21 cellular contexts compared by ENCODE assay signal in genomic region chr10:1120146-1120695, GRCh38.
DNase-seq lines count a peak whose midpoint lies in the region; ATAC-seq and TF ChIP-seq lines count a peak whose summit lies in the region.
"Had no signal": no experiment of that assay in that cellular context is flagged by ENCODE, and none has a peak within 500 bp of the region (broad histone marks: within the 10 kb centered on the region; RNA-seq: fewer than 3 reads in every experiment).

No MANE protein-coding gene starts in this region.

- ATAC-seq in activated CD8-positive, alpha-beta memory T cell treated with anti-CD3 and anti-CD28 coated beads, Interleukin-2, amount 10 ng/mL, durations not matched to agents 7 days and 5 days, result no peak
- ATAC-seq in naive thymus-derived CD8-positive, alpha-beta T cell, result no peak
- no peak for ATAC-seq in stimulated activated effector memory CD8-positive, alpha-beta T cell treated with anti-CD3 and anti-CD28 coated beads, Interleukin-12 subunit alpha, Interleukin-12 subunit beta, amount 100 ng/mL, for 72 hours
- ATAC-seq: K562 had no signal

- H3K36me3 ChIP-seq in colonic mucosa, result peaks cover 5% of the 10 kb centered on the region

- no peaks in the 10 kb centered on the region for H3K9me3 Mint-ChIP-seq in activated CD8-positive, alpha-beta memory T cell treated with anti-CD3 and anti-CD28 coated beads, Interleukin-2, amount 10 ng/mL, durations not matched to agents 7 days and 5 days (ENCODE audit: low read depth)
- peaks cover 0 to 8% (median 0%) of the 10 kb centered on the region in 9 donors for H3K9me3 Mint-ChIP-seq in naive thymus-derived CD8-positive, alpha-beta T cell
- no peaks in the 10 kb centered on the region for H3K9me3 Mint-ChIP-seq in stimulated activated effector memory CD8-positive, alpha-beta T cell treated with anti-CD3 and anti-CD28 coated beads, Interleukin-12 subunit alpha, Interleukin-12 subunit beta, amount 100 ng/mL, for 72 hours
- H3K9me3 Mint-ChIP-seq: immature natural killer cell, mesothelial cell of epicardium had no signal

- TF ChIP-seq CTCF in colonic mucosa (IDR thresholded peaks at IDR 0.05) (no peak), GM20000 (IDR thresholded peaks at IDR 0.05; ENCODE audit: extremely low read depth, missing control alignments) (no peak)

- peaks cover 22% of the 10 kb centered on the region for H3K4me1 Mint-ChIP-seq in activated CD8-positive, alpha-beta memory T cell treated with anti-CD3 and anti-CD28 coated beads, Interleukin-2, amount 10 ng/mL, durations not matched to agents 7 days and 5 days
- H3K4me1 Mint-ChIP-seq in naive thymus-derived CD8-positive, alpha-beta T cell, result peaks cover 37 to 69% (median 52%) of the 10 kb centered on the region in 4 donors
- peaks cover 37% of the 10 kb centered on the region for H3K4me1 Mint-ChIP-seq in stimulated activated effector memory CD8-positive, alpha-beta T cell treated with anti-CD3 and anti-CD28 coated beads, Interleukin-12 subunit alpha, Interleukin-12 subunit beta, amount 100 ng/mL, for 72 hours
- H3K4me1 Mint-ChIP-seq: mesothelial cell of epicardium had no signal

- no peak overlapping the region for H3K27ac Mint-ChIP-seq in activated CD8-positive, alpha-beta memory T cell treated with anti-CD3 and anti-CD28 coated beads, Interleukin-2, amount 10 ng/mL, durations not matched to agents 7 days and 5 days
- H3K27ac Mint-ChIP-seq in naive thymus-derived CD8-positive, alpha-beta T cell, result peak overlapping the region in 9 of 10 donors; percentile 26 to 87 (median 80)
- H3K27ac Mint-ChIP-seq in stimulated activated effector memory CD8-positive, alpha-beta T cell treated with anti-CD3 and anti-CD28 coated beads, Interleukin-12 subunit alpha, Interleukin-12 subunit beta, amount 100 ng/mL, for 72 hours, result peak overlapping the region; percentile 44
- H3K27ac Mint-ChIP-seq: B cell, mesothelial cell of epicardium had no signal

- no peak overlapping the region for H3K9ac ChIP-seq in colonic mucosa (ENCODE audit: low read depth in 2 of 2, low read length in 2 of 2)

- no peak overlapping the region for H3K4me3 ChIP-seq in colonic mucosa
- H3K4me3 ChIP-seq: adrenal gland, hepatocyte, K562 had no signal

- CTCF ChIA-PET in activated CD8-positive, alpha-beta memory T cell treated with anti-CD3 and anti-CD28 coated beads, Interleukin-2, amount 10 ng/mL, durations not matched to agents 7 days and 5 days (lab: Charles Lee), result interaction anchor here (1.7 kb wide), 1 partner anchor 10 kb away, joined by 4 read pairs; no protein-coding TSS in a partner anchor

- DNase-seq in activated CD8-positive, alpha-beta memory T cell treated with anti-CD3 and anti-CD28 coated beads, Interleukin-2, amount 50 U/mL, for 48 hours, result peak; percentile 26
- no peak for DNase-seq in activated CD8-positive, alpha-beta memory T cell treated with anti-CD3 and anti-CD28 coated beads, Interleukin-2, amount 10 ng/mL, durations not matched to agents 7 days and 5 days
- peak; percentile 22 for DNase-seq in colonic mucosa
- DNase-seq in naive thymus-derived CD8-positive, alpha-beta T cell, result no peak
- no peak for DNase-seq in stimulated activated effector memory CD8-positive, alpha-beta T cell treated with anti-CD3 and anti-CD28 coated beads, Interleukin-12 subunit alpha, Interleukin-12 subunit beta, amount 100 ng/mL, for 72 hours (ENCODE audit: low spot score in 2 of 2)
- DNase-seq in GM20000 (ENCODE audit: low spot score), result no peak
- DNase-seq in HK-2 (ENCODE audit: unreplicated experiment), result no peak
- DNase-seq in amygdala (lab: John Stamatoyannopoulos, UW), result no peak
- DNase-seq: activated CD4-positive, CD25-positive, alpha-beta regulatory T cell treated with anti-CD3 and anti-CD28 coated beads, Interleukin-2, amount 50 U/mL, for 72 hours; activated effector memory CD4-positive, alpha-beta T cell treated with Interleukin-2 at 50 U/mL for 16 hours; foreskin fibroblast; immature natural killer cell; left ventricle myocardium superior; NCI-H69; trophoblast cell had no signal

- no peaks in the 10 kb centered on the region for H3K27me3 ChIP-seq in colonic mucosa
- H3K27me3 ChIP-seq: adrenal gland, hepatocyte, neutrophil had no signal

- POLR2A ChIA-PET in naive thymus-derived CD8-positive, alpha-beta T cell (lab: Charles Lee), result no interaction called here

- H3K27me3 Mint-ChIP-seq in activated CD8-positive, alpha-beta memory T cell treated with anti-CD3 and anti-CD28 coated beads, Interleukin-2, amount 10 ng/mL, durations not matched to agents 7 days and 5 days, result no peaks in the 10 kb centered on the region
- no peaks in the 10 kb centered on the region for H3K27me3 Mint-ChIP-seq in naive thymus-derived CD8-positive, alpha-beta T cell
- H3K27me3 Mint-ChIP-seq: B cell had no signal

- no peaks in the 10 kb centered on the region for H3K4me1 ChIP-seq in colonic mucosa

- H3K9me3 ChIP-seq in colonic mucosa, result no peaks in the 10 kb centered on the region
- H3K9me3 ChIP-seq: adrenal gland, neutrophil had no signal

- H3K36me3 Mint-ChIP-seq in activated CD8-positive, alpha-beta memory T cell treated with anti-CD3 and anti-CD28 coated beads, Interleukin-2, amount 10 ng/mL, durations not matched to agents 7 days and 5 days, result peaks cover 65% of the 10 kb centered on the region
- H3K36me3 Mint-ChIP-seq in naive thymus-derived CD8-positive, alpha-beta T cell, result peaks cover 18 to 81% (median 42%) of the 10 kb centered on the region in 3 donors
- H3K36me3 Mint-ChIP-seq in stimulated activated effector memory CD8-positive, alpha-beta T cell treated with anti-CD3 and anti-CD28 coated beads, Interleukin-12 subunit alpha, Interleukin-12 subunit beta, amount 100 ng/mL, for 72 hours, result peaks cover 97% of the 10 kb centered on the region

- intact Hi-C loops in colonic mucosa (cut with DNase I), result no loop called here

- H3K4me3 Mint-ChIP-seq in activated CD8-positive, alpha-beta memory T cell treated with anti-CD3 and anti-CD28 coated beads, Interleukin-2, amount 10 ng/mL, durations not matched to agents 7 days and 5 days, result no peak overlapping the region
- H3K4me3 Mint-ChIP-seq in naive thymus-derived CD8-positive, alpha-beta T cell, result no peak overlapping the region
- no peak overlapping the region for H3K4me3 Mint-ChIP-seq in stimulated activated effector memory CD8-positive, alpha-beta T cell treated with anti-CD3 and anti-CD28 coated beads, Interleukin-12 subunit alpha, Interleukin-12 subunit beta, amount 100 ng/mL, for 72 hours
- H3K4me3 Mint-ChIP-seq: B cell, immature natural killer cell, mesothelial cell of epicardium had no signal

- H3K27ac ChIP-seq in colonic mucosa, result no peak overlapping the region
- H3K27ac ChIP-seq: hepatocyte, neutrophil had no signal

Comparison
In these comparisons a context has a peak if more than half of its experiments do, and no peak if none do; other contexts are left out.
1. DNase-seq: peak in activated CD8-positive, alpha-beta memory T cell treated with anti-CD3 and anti-CD28 coated beads, Interleukin-2, amount 50 U/mL, for 48 hours (single experiment) and colonic mucosa (single experiment); none in activated CD8-positive, alpha-beta memory T cell treated with anti-CD3 and anti-CD28 coated beads, Interleukin-2, amount 10 ng/mL, durations not matched to agents 7 days and 5 days (single experiment), naive thymus-derived CD8-positive, alpha-beta T cell (0 of 10), stimulated activated effector memory CD8-positive, alpha-beta T cell treated with anti-CD3 and anti-CD28 coated beads, Interleukin-12 subunit alpha, Interleukin-12 subunit beta, amount 100 ng/mL, for 72 hours (0 of 2), GM20000 (single experiment), HK-2 (single experiment) and amygdala (0 of 56).